ENCODE assay signal across 9 cellular contexts in the genomic region with DNA sequence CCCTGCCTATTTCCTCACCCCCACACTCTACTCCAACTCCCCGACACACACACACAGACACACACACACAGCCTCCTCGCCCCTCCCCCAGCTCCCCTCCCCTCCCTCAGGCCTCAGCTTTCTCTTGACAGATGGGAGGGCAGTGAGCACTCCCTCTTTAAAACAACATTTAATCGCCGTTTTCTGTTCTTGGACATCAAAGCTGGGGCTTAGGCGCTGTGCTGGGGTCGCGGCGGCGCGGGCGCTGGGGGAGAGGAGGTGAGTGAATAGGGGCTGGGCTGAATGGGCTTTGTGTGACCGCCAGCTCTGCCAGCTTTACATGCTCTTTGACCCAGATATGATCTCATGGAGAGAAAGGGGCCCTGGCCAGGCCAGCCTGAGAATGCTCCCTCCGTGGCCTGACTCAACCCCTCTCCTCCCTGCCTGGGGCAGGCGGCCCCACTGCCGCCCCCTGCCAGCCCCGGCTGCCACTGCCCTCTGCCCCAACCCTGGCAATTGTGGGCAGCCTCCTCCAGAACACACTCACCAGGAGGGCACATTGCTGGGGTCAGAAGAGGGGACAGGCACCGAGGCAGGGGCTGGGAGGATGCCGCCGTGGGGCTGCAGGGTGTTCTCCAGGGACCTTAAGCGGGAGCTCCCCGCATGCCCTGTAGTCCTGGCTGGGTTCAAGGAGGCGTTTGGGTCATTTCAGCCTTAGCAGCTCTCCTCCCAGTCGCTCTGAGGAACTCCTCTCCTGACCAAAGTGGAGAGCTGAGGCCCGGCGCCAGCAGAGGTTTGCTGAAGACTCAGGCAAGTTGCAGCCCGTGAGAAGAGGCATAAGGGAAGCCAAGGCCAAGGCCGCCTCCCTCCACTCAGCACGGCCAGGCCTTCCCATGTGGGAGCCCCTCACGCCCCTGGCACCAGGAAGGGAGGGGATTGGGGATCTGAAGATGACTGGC. TPM values are rescaled to one million over a fixed set of nuclear protein-coding genes. Genes with fewer than 3 reads are reported as not detected.
DNase-seq lines count a peak whose midpoint lies in the region; ATAC-seq, FAIRE-seq and TF ChIP-seq lines count a peak whose summit lies in the region.
"Had no signal": no experiment of that assay in that cellular context is flagged by ENCODE, and none has a peak within 500 bp of the region (broad histone marks: within the 10 kb centered on the region; RNA-seq: fewer than 3 reads in every experiment).

No MANE protein-coding gene starts in this region.

- no peaks in the 10 kb centered on the region for H3K27me3 ChIP-seq in neural cell (ENCODE audit: insufficient read depth, low read depth, low read length)

- no peaks in the 10 kb centered on the region for H4K20me1 ChIP-seq in neural cell (ENCODE audit: insufficient read depth)

- H3K4me2 ChIP-seq in neural cell (ENCODE audit: low read length) = no peak overlapping the region

- ATAC-seq in GM21381 (IDR thresholded peaks at IDR 0.05; ENCODE audit: unreplicated experiment) = no peak

- no peaks in the 10 kb centered on the region for H3K9me3 Mint-ChIP-seq in activated naive CD8-positive, alpha-beta T cell treated with anti-CD3 and anti-CD28 coated beads for 36 hours

- H3K9ac ChIP-seq in neural cell (ENCODE audit: low read length) = no peak overlapping the region

- H3K36me3 Mint-ChIP-seq in activated naive CD8-positive, alpha-beta T cell treated with anti-CD3 and anti-CD28 coated beads for 36 hours = no peaks in the 10 kb centered on the region

- TF ChIP-seq EP300 in neural cell (conservative IDR thresholded peaks at IDR 0.05; ENCODE audit: poor library complexity, severe bottlenecking) = no peak

- H3K4me3 Mint-ChIP-seq in activated naive CD8-positive, alpha-beta T cell treated with anti-CD3 and anti-CD28 coated beads for 36 hours = no peak overlapping the region

- H3K79me2 ChIP-seq in neural cell (replicated peaks; ENCODE audit: insufficient read depth, low read length) = no peaks in the 10 kb centered on the region

- H2AFZ ChIP-seq in neural cell (ENCODE audit: low read depth, low read length) = no peak overlapping the region

- H3K9me2 ChIP-seq in neural cell (ENCODE audit: insufficient read depth, low read length) = no peaks in the 10 kb centered on the region

- H3K27ac ChIP-seq in neural cell (ENCODE audit: low read length) = no peak overlapping the region

- DNase-seq in NCI-H748 (lab: John Stamatoyannopoulos, UW; ENCODE audit: unreplicated experiment) (peak; percentile 21), NCI-H748 treated with DMSO at 0.1 percent for 48 hours (lab: John Stamatoyannopoulos, UW) (no peak), foreskin fibroblast (peak; percentile 64 to 84), urothelium cell line (ENCODE audit: low spot score) (peak; percentile 44), OCI-M2 (lab: John Stamatoyannopoulos, UW; ENCODE audit: unreplicated experiment) (no peak)
- no peak for DNase-seq in activated naive CD8-positive, alpha-beta T cell treated with anti-CD3 and anti-CD28 coated beads for 36 hours
- DNase-seq: NCI-H1436 had no signal

- no peak for FAIRE-seq in urothelium cell line (lab: Jason Lieb, UNC)

- no peaks in the 10 kb centered on the region for H3K36me3 ChIP-seq in neural cell (ENCODE audit: insufficient read depth, low read length)

- TF ChIP-seq CTCF in foreskin fibroblast (IDR thresholded peaks at IDR 0.05; ENCODE audit: low read depth, low read length) (no peak), neural cell (IDR thresholded peaks at IDR 0.05; ENCODE audit: poor library complexity, severe bottlenecking) (peak; percentile 37)

- H3K9me3 ChIP-seq in neural cell (ENCODE audit: low read length) = no peaks in the 10 kb centered on the region

- no peak for TF ChIP-seq RAD21 in neural cell (conservative IDR thresholded peaks at IDR 0.05)

- no peak overlapping the region for H3K27ac Mint-ChIP-seq in activated naive CD8-positive, alpha-beta T cell treated with anti-CD3 and anti-CD28 coated beads for 36 hours

- H3K27me3 Mint-ChIP-seq in activated naive CD8-positive, alpha-beta T cell treated with anti-CD3 and anti-CD28 coated beads for 36 hours = no peaks in the 10 kb centered on the region

- H3K4me3 ChIP-seq in foreskin fibroblast (ENCODE audit: low read depth in 1 of 2, low read length in 2 of 2) = no peak overlapping the region
- H3K4me3 ChIP-seq in neural cell (ENCODE audit: low read length) = no peak overlapping the region

- no peaks in the 10 kb centered on the region for H3F3A ChIP-seq in neural cell (ENCODE audit: insufficient read depth, low read length, poor library complexity, severe bottlenecking)

- no peaks in the 10 kb centered on the region for H3K4me1 Mint-ChIP-seq in activated naive CD8-positive, alpha-beta T cell treated with anti-CD3 and anti-CD28 coated beads for 36 hours

TF ChIP-seq in neural cell, 6 proteins besides CTCF, POLR2A, EP300 and RAD21:
- TF ChIP-seq EZH2 (IDR thresholded peaks at IDR 0.05; ENCODE audit: borderline replicate concordance, insufficient read depth, low read length, poor library complexity, severe bottlenecking) (no peak), SMC3 (conservative IDR thresholded peaks at IDR 0.05; ENCODE audit: poor library complexity) (peak; percentile 34)

RNA-seq across cellular contexts. Expression of a gene that starts 38.3 kb away (rescaled TPM):
- polyA plus RNA-seq in neural cell = not detected in 2 replicates
- not detected in 2 replicates for polyA minus RNA-seq in neural cell
- not detected for total RNA-seq in activated naive CD8-positive, alpha-beta T cell treated with anti-CD3 and anti-CD28 coated beads for 36 hours

Comparison
In these comparisons a context has a peak if more than half of its experiments do, and no peak if none do; other contexts are left out.
1. DNase-seq: peak in NCI-H748 (single experiment), foreskin fibroblast (2 of 2) and urothelium cell line (single experiment); none in NCI-H748 treated with DMSO at 0.1 percent for 48 hours (single experiment), OCI-M2 (single experiment) and activated naive CD8-positive, alpha-beta T cell treated with anti-CD3 and anti-CD28 coated beads for 36 hours (single experiment).